11 cellular contexts compared by ENCODE assay signal in the genomic region with DNA sequence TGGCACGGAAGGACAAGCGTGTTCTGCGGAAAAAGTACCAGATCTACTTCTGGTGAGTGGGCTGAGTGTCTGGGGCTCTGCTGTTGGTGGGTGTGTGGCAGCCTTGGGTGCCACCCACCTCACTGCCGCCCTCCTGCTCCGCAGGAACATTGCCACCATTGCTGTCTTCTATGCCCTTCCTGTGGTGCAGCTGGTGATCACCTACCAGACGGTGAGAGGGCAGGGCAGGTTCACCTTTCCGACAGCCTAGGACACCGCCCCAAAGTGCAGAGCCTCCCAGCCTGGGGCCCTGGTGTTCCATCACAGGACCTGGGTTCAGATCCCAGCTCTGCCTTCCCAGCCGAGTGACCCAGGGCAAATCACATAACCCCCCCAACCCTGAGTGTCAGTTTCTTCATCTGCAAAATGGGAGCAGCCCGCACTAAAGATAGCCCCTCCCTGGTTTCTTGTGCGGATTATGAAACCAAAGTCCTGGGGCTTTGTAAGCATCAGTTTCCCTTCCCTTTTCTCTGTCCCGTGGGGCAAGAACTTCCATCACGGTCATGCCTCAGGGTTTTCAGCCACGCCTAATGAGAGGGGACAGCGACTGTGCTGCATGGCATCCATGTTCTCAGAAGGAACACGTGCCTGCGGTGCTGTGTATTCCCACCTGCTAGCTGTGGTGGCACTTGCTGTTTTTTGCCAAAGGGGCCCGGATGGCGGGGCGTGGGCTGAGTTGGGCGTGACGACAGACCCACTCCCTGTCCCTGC. TPM values are rescaled to one million over a fixed set of nuclear protein-coding genes. Genes with fewer than 3 reads are reported as not detected.
DNase-seq lines count a peak whose midpoint lies in the region; ATAC-seq and TF ChIP-seq lines count a peak whose summit lies in the region.
"Had no signal": no experiment of that assay in that cellular context is flagged by ENCODE, and none has a peak within 500 bp of the region (broad histone marks: within the 10 kb centered on the region; RNA-seq: fewer than 3 reads in every experiment).

No MANE protein-coding gene starts in this region.

- H3K9me3 ChIP-seq in Peyer's patch (no peaks in the 10 kb centered on the region), smooth muscle cell (replicated peaks; ENCODE audit: low read depth) (no peaks in the 10 kb centered on the region)

- DNase-seq in GM12865 (ENCODE audit: low read depth) (peak; percentile 79), Peyer's patch (peak in 2 of 3 donors; percentile 85 to 89), mesenteric fat pad (ENCODE audit: low spot score) (peak; percentile 74), mesothelial cell of epicardium (ENCODE audit: low spot score in 2 of 2, unreplicated experiment in 2 of 2) (no peak), smooth muscle cell (lab: John Stamatoyannopoulos, UW; ENCODE audit: unreplicated experiment) (no peak), epidermal melanocyte (ENCODE audit: insufficient read length, low spot score) (no peak)
- DNase-seq: COR-L47, NCI-H1930 had no signal

- no peak overlapping the region for H3K27ac Mint-ChIP-seq in mesothelial cell of epicardium
- H3K27ac Mint-ChIP-seq: brain had no signal

- H3K4me3 ChIP-seq in GM12865 (ENCODE audit: low read depth, low read length) (peak overlapping the region; percentile 28), Peyer's patch (peak overlapping the region in 1 of 4 donors; percentile 15), smooth muscle cell (no peak overlapping the region)

- peaks cover 0 to 77% (median 0%) of the 10 kb centered on the region in 3 donors for H3K36me3 ChIP-seq in Peyer's patch
- H3K36me3 ChIP-seq in smooth muscle cell (ENCODE audit: low read depth), result no peaks in the 10 kb centered on the region

- H3K4me3 Mint-ChIP-seq in mesothelial cell of epicardium, result no peak overlapping the region
- H3K4me3 Mint-ChIP-seq: brain had no signal

- ATAC-seq in GM21825 (IDR thresholded peaks at IDR 0.05; ENCODE audit: unreplicated experiment), result peak; percentile 59
- no peak for ATAC-seq in GM21737 (IDR thresholded peaks at IDR 0.05; ENCODE audit: unreplicated experiment)

- H3K4me2 ChIP-seq in smooth muscle cell, result no peak overlapping the region

- H4K20me1 ChIP-seq in smooth muscle cell (ENCODE audit: low read depth), result no peaks in the 10 kb centered on the region

- H3K27me3 ChIP-seq in Peyer's patch (no peaks in the 10 kb centered on the region), smooth muscle cell (ENCODE audit: low read depth) (no peaks in the 10 kb centered on the region)

- no peaks in the 10 kb centered on the region for H3K4me1 Mint-ChIP-seq in mesothelial cell of epicardium
- H3K4me1 Mint-ChIP-seq: brain had no signal

- no peaks in the 10 kb centered on the region for H3K9me3 Mint-ChIP-seq in mesothelial cell of epicardium
- H3K9me3 Mint-ChIP-seq: brain had no signal

- H3K27me3 Mint-ChIP-seq in mesothelial cell of epicardium (ENCODE audit: low read depth), result no peaks in the 10 kb centered on the region
- H3K27me3 Mint-ChIP-seq: brain had no signal

- no peak overlapping the region for H2AFZ ChIP-seq in smooth muscle cell (ENCODE audit: low read depth)

- TF ChIP-seq POLR2A in Peyer's patch (IDR thresholded peaks at IDR 0.05), result no peak

- H3F3A ChIP-seq in smooth muscle cell (ENCODE audit: low read depth), result no peaks in the 10 kb centered on the region

- no peak overlapping the region for H3K9ac ChIP-seq in smooth muscle cell (ENCODE audit: low read depth)

- TF ChIP-seq CTCF in GM12865 (IDR thresholded peaks at IDR 0.05; ENCODE audit: insufficient read depth, low read depth, low read length, missing control alignments) (no peak), Peyer's patch (IDR thresholded peaks at IDR 0.05) (no peak), mesothelial cell of epicardium (IDR thresholded peaks at IDR 0.05; ENCODE audit: unreplicated experiment) (no peak), smooth muscle cell (IDR thresholded peaks at IDR 0.05; ENCODE audit: borderline replicate concordance, insufficient read depth, poor library complexity, severe bottlenecking) (no peak)

- peaks cover 0 to 16% (median 10%) of the 10 kb centered on the region in 4 donors for H3K4me1 ChIP-seq in Peyer's patch
- no peaks in the 10 kb centered on the region for H3K4me1 ChIP-seq in smooth muscle cell (ENCODE audit: low read depth)

- 98% methylated on average over 22 of the region's 22 CpGs for WGBS in smooth muscle cell (ENCODE audit: low lambda C conversion rate)

- H3K79me2 ChIP-seq in smooth muscle cell (ENCODE audit: low read depth), result no peaks in the 10 kb centered on the region

- peaks cover 11% of the 10 kb centered on the region for H3K36me3 Mint-ChIP-seq in mesothelial cell of epicardium

- peak overlapping the region in 3 of 4 donors; percentile 48 to 79 (median 60) for H3K27ac ChIP-seq in Peyer's patch
- no peak overlapping the region for H3K27ac ChIP-seq in smooth muscle cell (ENCODE audit: low read depth)

RNA-seq across cellular contexts. Expression of a gene that starts 9.8 kb away (rescaled TPM):
- total RNA-seq in Peyer's patch (100 to 1,000 TPM; 110 to 361 (median 254) TPM), mesenteric fat pad (923 TPM), mesothelial cell of epicardium (192 to 206 TPM (median 197 TPM) in 3 replicates), smooth muscle cell (1,972 and 2,130 TPM in 2 replicates)
- 2,069 and 2,250 TPM in 2 replicates for polyA plus RNA-seq in smooth muscle cell

RNA-seq across cellular contexts. Expression of a gene that starts 10.8 kb away (rescaled TPM):
- 100 to 1,000 TPM in 3 of 4 donors, 10 to 100 TPM in 1; 69.3 to 201 (median 162) TPM for total RNA-seq in Peyer's patch
- total RNA-seq in mesenteric fat pad, result 226 TPM
- 37.6 to 41.7 TPM (median 39.4 TPM) in 3 replicates for total RNA-seq in mesothelial cell of epicardium
- total RNA-seq in smooth muscle cell, result 24.7 and 35.0 TPM in 2 replicates
- 11.6 and 21.2 TPM in 2 replicates for polyA plus RNA-seq in smooth muscle cell

RNA-seq across cellular contexts. Expression of a gene that starts 42.5 kb away (rescaled TPM):
- total RNA-seq in Peyer's patch (100 to 1,000 TPM; 136 to 244 (median 171) TPM), mesenteric fat pad (68.1 TPM), mesothelial cell of epicardium (57.0 to 66.0 TPM (median 64.4 TPM) in 3 replicates), smooth muscle cell (20.8 and 36.4 TPM in 2 replicates)
- polyA plus RNA-seq in smooth muscle cell, result 23.5 and 40.7 TPM in 2 replicates

RNA-seq across cellular contexts. Expression of a gene that starts 43.1 kb away (rescaled TPM):
- 10 to 100 TPM; 10.2 to 32.2 (median 13.4) TPM for total RNA-seq in Peyer's patch
- total RNA-seq in mesenteric fat pad, result 21.9 TPM
- 39.5 to 44.8 TPM (median 39.9 TPM) in 3 replicates for total RNA-seq in mesothelial cell of epicardium
- total RNA-seq in smooth muscle cell, result 12.6 and 15.8 TPM in 2 replicates
- polyA plus RNA-seq in smooth muscle cell, result 10.9 and 17.3 TPM in 2 replicates

RNA-seq across cellular contexts. Expression of a gene that starts 45.3 kb away (rescaled TPM):
- total RNA-seq in Peyer's patch (10 to 100 TPM; 45.4 to 96.2 (median 66.9) TPM), mesenteric fat pad (110 TPM), mesothelial cell of epicardium (95.0 to 98.6 TPM (median 97.3 TPM) in 3 replicates), smooth muscle cell (140 and 146 TPM in 2 replicates)
- polyA plus RNA-seq in smooth muscle cell, result 30.7 and 42.9 TPM in 2 replicates

Comparison
In these comparisons a context has a peak if more than half of its experiments do, and no peak if none do; other contexts are left out.
1. DNase-seq: peak in GM12865 (single experiment), Peyer's patch (2 of 3) and mesenteric fat pad (single experiment); none in mesothelial cell of epicardium (0 of 2), smooth muscle cell (single experiment) and epidermal melanocyte (single experiment).